Comparison of ENCODE assay signal across 1 cellular context in the genomic region with DNA sequence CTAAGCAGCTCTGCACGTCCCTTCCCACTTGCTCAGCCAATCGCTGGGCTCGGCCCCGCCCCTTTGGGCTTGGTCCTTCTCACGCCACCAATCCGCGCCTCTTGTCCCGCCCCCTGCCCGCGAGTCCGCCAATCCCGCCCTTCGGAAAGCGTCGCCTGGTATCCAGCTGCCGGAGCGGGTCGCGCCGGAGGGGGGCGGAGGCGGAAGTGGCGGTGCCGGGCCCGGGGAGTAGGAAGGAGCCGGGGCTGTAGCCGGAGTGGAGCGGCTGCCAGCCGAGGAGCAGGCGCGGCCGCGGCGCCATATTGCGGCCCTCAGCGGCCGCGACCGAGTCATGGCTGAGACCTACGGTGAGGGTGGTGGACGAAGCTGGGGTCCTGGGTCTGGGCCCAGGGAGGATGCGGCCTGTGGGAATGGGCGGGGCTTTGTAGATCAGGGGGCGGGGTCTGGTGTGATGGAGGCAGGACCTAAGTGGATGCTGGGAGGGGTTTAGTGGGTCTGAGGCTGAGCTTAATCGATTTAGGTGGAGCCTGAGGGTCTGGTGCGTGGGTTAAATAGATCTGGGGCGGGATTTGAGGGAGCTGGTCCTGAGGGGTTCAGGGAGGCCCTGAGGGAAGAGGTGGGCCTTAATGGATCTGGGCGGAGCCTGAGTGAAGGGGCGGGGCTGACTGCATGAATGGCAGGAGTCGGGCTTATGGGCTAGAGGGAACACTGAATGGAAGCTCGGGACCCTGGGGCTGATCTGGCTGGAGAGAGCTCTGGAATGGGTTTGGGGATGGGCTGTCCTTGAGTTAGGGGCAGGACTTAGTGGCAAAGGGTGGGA.
TF ChIP-seq lines count a peak whose summit lies in the region.

A gene with protein sequence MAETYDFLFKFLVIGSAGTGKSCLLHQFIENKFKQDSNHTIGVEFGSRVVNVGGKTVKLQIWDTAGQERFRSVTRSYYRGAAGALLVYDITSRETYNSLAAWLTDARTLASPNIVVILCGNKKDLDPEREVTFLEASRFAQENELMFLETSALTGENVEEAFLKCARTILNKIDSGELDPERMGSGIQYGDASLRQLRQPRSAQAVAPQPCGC (plus strand): TSS at position 203 of the 820 bp plus-strand sequence. CDS start 129 bp downstream, at position 332.

TF ChIP-seq in K562, 482 proteins besides CTCF, POLR2A, EP300 and RAD21 (continued from another document):
- TF ChIP-seq ZNF507 (tag; conservative IDR thresholded peaks at IDR 0.05) (no peak), NCOA6 (IDR thresholded peaks at IDR 0.05) (no peak), PHF8 (IDR thresholded peaks at IDR 0.05; ENCODE audit: borderline replicate concordance, low read length) (peak; percentile 87), ARID2 (IDR thresholded peaks at IDR 0.05) (no peak), BRCA1 (IDR thresholded peaks at IDR 0.05) (no peak), BRCA1 (CRISPR knock-in tag; IDR thresholded peaks at IDR 0.05) (no peak), ZNF551 (CRISPR knock-in tag; IDR thresholded peaks at IDR 0.05) (no peak), NRF1 (conservative IDR thresholded peaks at IDR 0.05 in 1 of 2, IDR thresholded peaks at IDR 0.05 in 1 of 2) (peak; percentile 74 to 80), NFYB (IDR thresholded peaks at IDR 0.05; ENCODE audit: extremely low read depth, insufficient read length) (peak; percentile 97), HNRNPLL (IDR thresholded peaks at IDR 0.05; ENCODE audit: low read depth, low read length, poor library complexity, severe bottlenecking) (peak; percentile 64), CBFB (CRISPR knock-in tag; IDR thresholded peaks at IDR 0.05) (0 out of 2 replicates have a peak, but pooled peaks have one; percentile 57), ZBTB17 (CRISPR knock-in tag; IDR thresholded peaks at IDR 0.05) (peak; percentile 58; the same call in 1 of the 2 replicates)
- TF ChIP-seq, protein P1, sequence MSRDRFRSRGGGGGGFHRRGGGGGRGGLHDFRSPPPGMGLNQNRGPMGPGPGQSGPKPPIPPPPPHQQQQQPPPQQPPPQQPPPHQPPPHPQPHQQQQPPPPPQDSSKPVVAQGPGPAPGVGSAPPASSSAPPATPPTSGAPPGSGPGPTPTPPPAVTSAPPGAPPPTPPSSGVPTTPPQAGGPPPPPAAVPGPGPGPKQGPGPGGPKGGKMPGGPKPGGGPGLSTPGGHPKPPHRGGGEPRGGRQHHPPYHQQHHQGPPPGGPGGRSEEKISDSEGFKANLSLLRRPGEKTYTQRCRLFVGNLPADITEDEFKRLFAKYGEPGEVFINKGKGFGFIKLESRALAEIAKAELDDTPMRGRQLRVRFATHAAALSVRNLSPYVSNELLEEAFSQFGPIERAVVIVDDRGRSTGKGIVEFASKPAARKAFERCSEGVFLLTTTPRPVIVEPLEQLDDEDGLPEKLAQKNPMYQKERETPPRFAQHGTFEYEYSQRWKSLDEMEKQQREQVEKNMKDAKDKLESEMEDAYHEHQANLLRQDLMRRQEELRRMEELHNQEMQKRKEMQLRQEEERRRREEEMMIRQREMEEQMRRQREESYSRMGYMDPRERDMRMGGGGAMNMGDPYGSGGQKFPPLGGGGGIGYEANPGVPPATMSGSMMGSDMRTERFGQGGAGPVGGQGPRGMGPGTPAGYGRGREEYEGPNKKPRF (IDR thresholded peaks at IDR 0.05; ENCODE audit: low read depth, low read length), result no peak
- TF ChIP-seq, protein P2, sequence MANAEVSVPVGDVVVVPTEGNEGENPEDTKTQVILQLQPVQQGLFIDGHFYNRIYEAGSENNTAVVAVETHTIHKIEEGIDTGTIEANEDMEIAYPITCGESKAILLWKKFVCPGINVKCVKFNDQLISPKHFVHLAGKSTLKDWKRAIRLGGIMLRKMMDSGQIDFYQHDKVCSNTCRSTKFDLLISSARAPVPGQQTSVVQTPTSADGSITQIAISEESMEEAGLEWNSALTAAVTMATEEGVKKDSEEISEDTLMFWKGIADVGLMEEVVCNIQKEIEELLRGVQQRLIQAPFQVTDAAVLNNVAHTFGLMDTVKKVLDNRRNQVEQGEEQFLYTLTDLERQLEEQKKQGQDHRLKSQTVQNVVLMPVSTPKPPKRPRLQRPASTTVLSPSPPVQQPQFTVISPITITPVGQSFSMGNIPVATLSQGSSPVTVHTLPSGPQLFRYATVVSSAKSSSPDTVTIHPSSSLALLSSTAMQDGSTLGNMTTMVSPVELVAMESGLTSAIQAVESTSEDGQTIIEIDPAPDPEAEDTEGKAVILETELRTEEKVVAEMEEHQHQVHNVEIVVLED (CRISPR knock-in tag; IDR thresholded peaks at IDR 0.05), result 0 out of 2 replicates have a peak, but pooled peaks have one; percentile 36
- TF ChIP-seq, protein P3, sequence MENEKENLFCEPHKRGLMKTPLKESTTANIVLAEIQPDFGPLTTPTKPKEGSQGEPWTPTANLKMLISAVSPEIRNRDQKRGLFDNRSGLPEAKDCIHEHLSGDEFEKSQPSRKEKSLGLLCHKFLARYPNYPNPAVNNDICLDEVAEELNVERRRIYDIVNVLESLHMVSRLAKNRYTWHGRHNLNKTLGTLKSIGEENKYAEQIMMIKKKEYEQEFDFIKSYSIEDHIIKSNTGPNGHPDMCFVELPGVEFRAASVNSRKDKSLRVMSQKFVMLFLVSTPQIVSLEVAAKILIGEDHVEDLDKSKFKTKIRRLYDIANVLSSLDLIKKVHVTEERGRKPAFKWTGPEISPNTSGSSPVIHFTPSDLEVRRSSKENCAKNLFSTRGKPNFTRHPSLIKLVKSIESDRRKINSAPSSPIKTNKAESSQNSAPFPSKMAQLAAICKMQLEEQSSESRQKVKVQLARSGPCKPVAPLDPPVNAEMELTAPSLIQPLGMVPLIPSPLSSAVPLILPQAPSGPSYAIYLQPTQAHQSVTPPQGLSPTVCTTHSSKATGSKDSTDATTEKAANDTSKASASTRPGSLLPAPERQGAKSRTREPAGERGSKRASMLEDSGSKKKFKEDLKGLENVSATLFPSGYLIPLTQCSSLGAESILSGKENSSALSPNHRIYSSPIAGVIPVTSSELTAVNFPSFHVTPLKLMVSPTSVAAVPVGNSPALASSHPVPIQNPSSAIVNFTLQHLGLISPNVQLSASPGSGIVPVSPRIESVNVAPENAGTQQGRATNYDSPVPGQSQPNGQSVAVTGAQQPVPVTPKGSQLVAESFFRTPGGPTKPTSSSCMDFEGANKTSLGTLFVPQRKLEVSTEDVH (IDR thresholded peaks at IDR 0.05; ENCODE audit: low read depth, partially characterized antibody), result peak; percentile 85
- TF ChIP-seq, protein P4, sequence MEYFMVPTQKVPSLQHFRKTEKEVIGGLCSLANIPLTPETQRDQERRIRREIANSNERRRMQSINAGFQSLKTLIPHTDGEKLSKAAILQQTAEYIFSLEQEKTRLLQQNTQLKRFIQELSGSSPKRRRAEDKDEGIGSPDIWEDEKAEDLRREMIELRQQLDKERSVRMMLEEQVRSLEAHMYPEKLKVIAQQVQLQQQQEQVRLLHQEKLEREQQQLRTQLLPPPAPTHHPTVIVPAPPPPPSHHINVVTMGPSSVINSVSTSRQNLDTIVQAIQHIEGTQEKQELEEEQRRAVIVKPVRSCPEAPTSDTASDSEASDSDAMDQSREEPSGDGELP (CRISPR knock-in tag; IDR thresholded peaks at IDR 0.05; ENCODE audit: borderline replicate concordance), result peak; percentile 98
- TF ChIP-seq, protein P5, sequence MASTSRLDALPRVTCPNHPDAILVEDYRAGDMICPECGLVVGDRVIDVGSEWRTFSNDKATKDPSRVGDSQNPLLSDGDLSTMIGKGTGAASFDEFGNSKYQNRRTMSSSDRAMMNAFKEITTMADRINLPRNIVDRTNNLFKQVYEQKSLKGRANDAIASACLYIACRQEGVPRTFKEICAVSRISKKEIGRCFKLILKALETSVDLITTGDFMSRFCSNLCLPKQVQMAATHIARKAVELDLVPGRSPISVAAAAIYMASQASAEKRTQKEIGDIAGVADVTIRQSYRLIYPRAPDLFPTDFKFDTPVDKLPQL (IDR thresholded peaks at IDR 0.05; ENCODE audit: extremely low read depth, insufficient read length), result no peak
